Comparison of ENCODE assay signal across 1 cellular context in genomic region chr5:111738118-111738517, GRCh38.
TF ChIP-seq lines count a peak whose summit lies in the region.

No MANE protein-coding gene starts in this region.

TF ChIP-seq in HepG2, 621 proteins besides CTCF, POLR2A, EP300 and RAD21 (continued from another document):
- TF ChIP-seq, protein P1, sequence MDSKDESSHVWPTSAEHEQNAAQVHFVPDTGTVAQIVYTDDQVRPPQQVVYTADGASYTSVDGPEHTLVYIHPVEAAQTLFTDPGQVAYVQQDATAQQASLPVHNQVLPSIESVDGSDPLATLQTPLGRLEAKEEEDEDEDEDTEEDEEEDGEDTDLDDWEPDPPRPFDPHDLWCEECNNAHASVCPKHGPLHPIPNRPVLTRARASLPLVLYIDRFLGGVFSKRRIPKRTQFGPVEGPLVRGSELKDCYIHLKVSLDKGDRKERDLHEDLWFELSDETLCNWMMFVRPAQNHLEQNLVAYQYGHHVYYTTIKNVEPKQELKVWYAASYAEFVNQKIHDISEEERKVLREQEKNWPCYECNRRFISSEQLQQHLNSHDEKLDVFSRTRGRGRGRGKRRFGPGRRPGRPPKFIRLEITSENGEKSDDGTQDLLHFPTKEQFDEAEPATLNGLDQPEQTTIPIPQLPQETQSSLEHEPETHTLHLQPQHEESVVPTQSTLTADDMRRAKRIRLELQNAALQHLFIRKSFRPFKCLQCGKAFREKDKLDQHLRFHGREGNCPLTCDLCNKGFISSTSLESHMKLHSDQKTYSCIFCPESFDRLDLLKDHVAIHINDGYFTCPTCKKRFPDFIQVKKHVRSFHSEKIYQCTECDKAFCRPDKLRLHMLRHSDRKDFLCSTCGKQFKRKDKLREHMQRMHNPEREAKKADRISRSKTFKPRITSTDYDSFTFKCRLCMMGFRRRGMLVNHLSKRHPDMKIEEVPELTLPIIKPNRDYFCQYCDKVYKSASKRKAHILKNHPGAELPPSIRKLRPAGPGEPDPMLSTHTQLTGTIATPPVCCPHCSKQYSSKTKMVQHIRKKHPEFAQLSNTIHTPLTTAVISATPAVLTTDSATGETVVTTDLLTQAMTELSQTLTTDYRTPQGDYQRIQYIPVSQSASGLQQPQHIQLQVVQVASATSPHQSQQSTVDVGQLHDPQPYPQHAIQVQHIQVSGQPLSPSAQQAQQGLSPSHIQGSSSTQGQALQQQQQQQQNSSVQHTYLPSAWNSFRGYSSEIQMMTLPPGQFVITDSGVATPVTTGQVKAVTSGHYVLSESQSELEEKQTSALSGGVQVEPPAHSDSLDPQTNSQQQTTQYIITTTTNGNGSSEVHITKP (CRISPR knock-in tag; IDR thresholded peaks at IDR 0.05; ENCODE audit: low read depth), result 0 out of 2 replicates have a peak, but pooled peaks have one; percentile 52
- peak; percentile 35; the same call in 1 of the 2 replicates for TF ChIP-seq NR2F6 (IDR thresholded peaks at IDR 0.05)
- TF ChIP-seq NR2F6 (CRISPR knock-in tag; IDR thresholded peaks at IDR 0.05), result 0 out of 2 replicates have a peak, but pooled peaks have one; percentile 15
- TF ChIP-seq, protein P2, sequence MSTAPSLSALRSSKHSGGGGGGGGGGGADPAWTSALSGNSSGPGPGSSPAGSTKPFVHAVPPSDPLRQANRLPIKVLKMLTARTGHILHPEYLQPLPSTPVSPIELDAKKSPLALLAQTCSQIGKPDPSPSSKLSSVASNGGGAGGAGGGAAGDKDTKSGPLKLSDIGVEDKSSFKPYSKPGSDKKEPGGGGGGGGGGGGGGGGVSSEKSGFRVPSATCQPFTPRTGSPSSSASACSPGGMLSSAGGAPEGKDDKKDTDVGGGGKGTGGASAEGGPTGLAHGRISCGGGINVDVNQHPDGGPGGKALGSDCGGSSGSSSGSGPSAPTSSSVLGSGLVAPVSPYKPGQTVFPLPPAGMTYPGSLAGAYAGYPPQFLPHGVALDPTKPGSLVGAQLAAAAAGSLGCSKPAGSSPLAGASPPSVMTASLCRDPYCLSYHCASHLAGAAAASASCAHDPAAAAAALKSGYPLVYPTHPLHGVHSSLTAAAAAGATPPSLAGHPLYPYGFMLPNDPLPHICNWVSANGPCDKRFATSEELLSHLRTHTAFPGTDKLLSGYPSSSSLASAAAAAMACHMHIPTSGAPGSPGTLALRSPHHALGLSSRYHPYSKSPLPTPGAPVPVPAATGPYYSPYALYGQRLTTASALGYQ (CRISPR knock-in tag; IDR thresholded peaks at IDR 0.05), result peak; percentile 31; the same call in 1 of the 2 replicates
- TF ChIP-seq ZNF644 (CRISPR knock-in tag; IDR thresholded peaks at IDR 0.05; ENCODE audit: low read depth), result peak; percentile 91
- TF ChIP-seq ZNF629 (CRISPR knock-in tag; conservative IDR thresholded peaks at IDR 0.05), result peak; percentile 53; the same call in 1 of the 2 replicates
- TF ChIP-seq ARID3A (IDR thresholded peaks at IDR 0.05; ENCODE audit: low read depth, low read length), result 0 out of 2 replicates have a peak, but pooled peaks have one; percentile 16
- peak; percentile 34; the same call in 1 of the 2 replicates for TF ChIP-seq SAP130 (CRISPR knock-in tag; IDR thresholded peaks at IDR 0.05; ENCODE audit: low read depth)
- TF ChIP-seq RARA (CRISPR knock-in tag; IDR thresholded peaks at IDR 0.05), result peak; percentile 57
- 0 out of 2 replicates have a peak, but pooled peaks have one; percentile 15 for TF ChIP-seq SOX5 (CRISPR knock-in tag; IDR thresholded peaks at IDR 0.05; ENCODE audit: borderline replicate concordance)
